Comparison of ENCODE assay signal across 14 cellular contexts in genomic region chr5:150945501-150945900, GRCh38. TPM values are rescaled to one million over a fixed set of nuclear protein-coding genes. Genes with fewer than 3 reads are reported as not detected.
A peak's percentile ranks its signal among the peaks of the same experiment; 100 is the strongest.
DNase-seq lines count a peak whose midpoint lies in the region; ATAC-seq, FAIRE-seq and TF ChIP-seq lines count a peak whose summit lies in the region.
"Had no signal": no experiment of that assay in that cellular context is flagged by ENCODE, and none has a peak within 500 bp of the region (broad histone marks: within the 10 kb centered on the region; RNA-seq: fewer than 3 reads in every experiment).

No MANE protein-coding gene starts in this region.

- H3K79me2 ChIP-seq in GM23248 (ENCODE audit: insufficient read depth) (no peaks in the 10 kb centered on the region), astrocyte (ENCODE audit: insufficient read depth, low read length) (peaks cover 2% of the 10 kb centered on the region)

- in situ Hi-C loops in GM23248 (cut with MboI) = no loop called here

- TF ChIP-seq POLR2A in GM18505 (IDR thresholded peaks at IDR 0.05; ENCODE audit: borderline replicate concordance, extremely low read depth, insufficient read depth, insufficient read length) = no peak

- H3K4me3 ChIP-seq in GM23248 (no peak overlapping the region), astrocyte (ENCODE audit: insufficient read depth, low read depth, low read length) (peak overlapping the region; percentile 77), skeletal muscle satellite cell (ENCODE audit: low read length) (peak overlapping the region; percentile 73)
- H3K4me3 ChIP-seq: SJCRH30 had no signal

- H3K27ac ChIP-seq in GM23248 = no peak overlapping the region
- peak overlapping the region; percentile 76 for H3K27ac ChIP-seq in astrocyte (ENCODE audit: low read depth, low read length)
- no peak overlapping the region for H3K27ac ChIP-seq in foreskin keratinocyte
- H3K27ac ChIP-seq in CD4-positive, alpha-beta T cell (ENCODE audit: low read depth, low read length) = no peak overlapping the region
- H3K27ac ChIP-seq: SJCRH30 had no signal

- H3K4me1 ChIP-seq in GM23248 (ENCODE audit: insufficient read depth) (no peaks in the 10 kb centered on the region), astrocyte (ENCODE audit: insufficient read depth, low read length) (no peaks in the 10 kb centered on the region), foreskin keratinocyte (peaks cover 7% of the 10 kb centered on the region), skeletal muscle satellite cell (ENCODE audit: control insufficient read depth, insufficient read depth, low read length) (no peaks in the 10 kb centered on the region)
- H3K4me1 ChIP-seq: SJCRH30 had no signal

- H3K9me3 ChIP-seq in GM23248 (ENCODE audit: low read depth) (peaks cover 5% of the 10 kb centered on the region), astrocyte (ENCODE audit: insufficient read depth, low read depth, low read length) (peaks cover 38% of the 10 kb centered on the region), skeletal muscle satellite cell (replicated peaks; ENCODE audit: low read length) (peaks cover 27% of the 10 kb centered on the region)
- peaks cover 53% of the 10 kb centered on the region for H3K9me3 ChIP-seq in CD4-positive, alpha-beta T cell (ENCODE audit: control insufficient read depth, low read length)

- intact Hi-C loops in CD4-positive, alpha-beta T cell (cut with DNase I, micrococcal nuclease) = no loop called here

- ATAC-seq in foreskin keratinocyte (peak; percentile 73), GM18519 (IDR thresholded peaks at IDR 0.05; ENCODE audit: low FRiP score, unreplicated experiment) (no peak), GM18505 (IDR thresholded peaks at IDR 0.05; ENCODE audit: unreplicated experiment) (no peak)
- no peak for ATAC-seq in CD4-positive, alpha-beta T cell (ENCODE audit: poor library complexity)
- ATAC-seq: naive thymus-derived CD4-positive, alpha-beta T cell had no signal

- H3K36me3 ChIP-seq in GM23248 (ENCODE audit: low read depth) = no peaks in the 10 kb centered on the region
- peaks cover 7% of the 10 kb centered on the region for H3K36me3 ChIP-seq in astrocyte (ENCODE audit: insufficient read depth, low read length)
- H3K36me3 ChIP-seq in skeletal muscle satellite cell (ENCODE audit: insufficient read depth, low read length) = no peaks in the 10 kb centered on the region
- H3K36me3 ChIP-seq: SJCRH30 had no signal

- no peaks in the 10 kb centered on the region for H3K4me1 Mint-ChIP-seq in astrocyte (ENCODE audit: low read depth, unreplicated experiment)
- H3K4me1 Mint-ChIP-seq in CD4-positive, alpha-beta T cell (ENCODE audit: low read depth) = peaks cover 5% of the 10 kb centered on the region
- H3K4me1 Mint-ChIP-seq: CD4-positive, CD25-positive, alpha-beta regulatory T cell had no signal

- peak; percentile 16 for DNase-seq in GM23248
- peak; percentile 63 for DNase-seq in astrocyte (ENCODE audit: low read depth)
- peak; percentile 61 to 84 for DNase-seq in foreskin keratinocyte
- DNase-seq in CD4-positive, alpha-beta T cell = no peak
- no peak for DNase-seq in cerebellar nuclear complex (lab: John Stamatoyannopoulos, UW)
- DNase-seq: activated naive CD8-positive, alpha-beta T cell treated with anti-CD3 and anti-CD28 coated beads, Interleukin-2, amount 10 ng/mL, durations not matched to agents 7 days and 5 days; CD4-positive, CD25-positive, alpha-beta regulatory T cell; naive thymus-derived CD4-positive, alpha-beta T cell; NCI-H1105 treated with DMSO at 0.1 percent for 48 hours; NCI-H524 treated with DMSO at 0.1 percent for 48 hours; SJCRH30 had no signal

- H3K9ac ChIP-seq in GM23248 = no peak overlapping the region
- no peak overlapping the region for H3K9ac ChIP-seq in astrocyte (ENCODE audit: low read length)
- no peak overlapping the region for H3K9ac ChIP-seq in skeletal muscle satellite cell (ENCODE audit: low read depth, low read length)

- H3K9me2 ChIP-seq in GM23248 (ENCODE audit: insufficient read depth) = no peaks in the 10 kb centered on the region

- H3K36me3 Mint-ChIP-seq in astrocyte (ENCODE audit: low read depth, unreplicated experiment) = no peaks in the 10 kb centered on the region
- H3K36me3 Mint-ChIP-seq in CD4-positive, alpha-beta T cell (ENCODE audit: low read depth) = peaks cover 28% of the 10 kb centered on the region

- H4K20me1 ChIP-seq in GM23248 (ENCODE audit: insufficient read depth) (no peaks in the 10 kb centered on the region), astrocyte (ENCODE audit: insufficient read depth, low read length) (no peaks in the 10 kb centered on the region)

- H2AFZ ChIP-seq in GM23248 (no peak overlapping the region), astrocyte (ENCODE audit: low read depth, low read length) (no peak overlapping the region)

- peaks cover 59% of the 10 kb centered on the region for H3K9me3 Mint-ChIP-seq in astrocyte (ENCODE audit: unreplicated experiment)
- H3K9me3 Mint-ChIP-seq in CD4-positive, alpha-beta T cell = peaks cover 23% of the 10 kb centered on the region

- CTCF ChIA-PET in CD4-positive, alpha-beta T cell (lab: Charles Lee) = no interaction called here

- H3K27me3 Mint-ChIP-seq in astrocyte (ENCODE audit: low read depth, unreplicated experiment) = no peaks in the 10 kb centered on the region
- peaks cover 41% of the 10 kb centered on the region for H3K27me3 Mint-ChIP-seq in CD4-positive, alpha-beta T cell

- no peak overlapping the region for H3K4me2 ChIP-seq in GM23248 (ENCODE audit: unreplicated experiment)
- peak overlapping the region; percentile 82 for H3K4me2 ChIP-seq in astrocyte (ENCODE audit: low read length)
- peak overlapping the region; percentile 73 for H3K4me2 ChIP-seq in skeletal muscle satellite cell (ENCODE audit: low read length)

- POLR2A ChIA-PET in CD4-positive, alpha-beta T cell (lab: Charles Lee) = no interaction called here

- H3F3A ChIP-seq in GM23248 (ENCODE audit: insufficient read depth) = peaks cover 5% of the 10 kb centered on the region; the same call in 1 of the 2 replicates

- TF ChIP-seq CTCF in astrocyte (IDR thresholded peaks at IDR 0.05; ENCODE audit: insufficient read depth, low read depth, low read length) (no peak), foreskin keratinocyte (conservative IDR thresholded peaks at IDR 0.05) (no peak)
- no peak for TF ChIP-seq CTCF in CD4-positive, alpha-beta T cell (IDR thresholded peaks at IDR 0.05)

- H3K27me3 ChIP-seq in GM23248 (replicated peaks; ENCODE audit: insufficient read depth) = no peaks in the 10 kb centered on the region
- no peaks in the 10 kb centered on the region for H3K27me3 ChIP-seq in astrocyte (ENCODE audit: insufficient read depth, low read length)
- H3K27me3 ChIP-seq in foreskin keratinocyte = no peaks in the 10 kb centered on the region
- no peaks in the 10 kb centered on the region for H3K27me3 ChIP-seq in skeletal muscle satellite cell (ENCODE audit: control insufficient read depth, insufficient read depth, low read length)
- H3K27me3 ChIP-seq in CD4-positive, alpha-beta T cell (ENCODE audit: control insufficient read depth, insufficient read depth, low read length) = no peaks in the 10 kb centered on the region
- H3K27me3 ChIP-seq: SJCRH30 had no signal

- no peak overlapping the region for H3K4me3 Mint-ChIP-seq in astrocyte (ENCODE audit: unreplicated experiment)
- H3K4me3 Mint-ChIP-seq in CD4-positive, alpha-beta T cell = no peak overlapping the region
- H3K4me3 Mint-ChIP-seq: activated naive CD8-positive, alpha-beta T cell treated with anti-CD3 and anti-CD28 coated beads, Interleukin-2, amount 10 ng/mL, durations not matched to agents 7 days and 5 days; CD4-positive, CD25-positive, alpha-beta regulatory T cell had no signal

- no peak for FAIRE-seq in astrocyte (lab: Jason Lieb, UNC)

- H3K27ac Mint-ChIP-seq in astrocyte (ENCODE audit: unreplicated experiment) = no peak overlapping the region
- no peak overlapping the region for H3K27ac Mint-ChIP-seq in CD4-positive, alpha-beta T cell
- H3K27ac Mint-ChIP-seq: activated naive CD8-positive, alpha-beta T cell treated with anti-CD3 and anti-CD28 coated beads, Interleukin-2, amount 10 ng/mL, durations not matched to agents 7 days and 5 days; naive thymus-derived CD4-positive, alpha-beta T cell had no signal

- 24 to 38% methylated on average over 1 of the region's 1 CpG for WGBS in GM23248 (ENCODE audit: low coverage in 1 of 2, low lambda C conversion rate in 2 of 2, missing lambda C conversion rate in 2 of 2), 2 experiments

RNA-seq across cellular contexts. Expression of gene ZNF300, which starts 40.7 kb away (rescaled TPM):
- 2.0 and 5.1 TPM in 2 replicates for total RNA-seq in GM23248 (2014; rRNA removed; shearing (Covaris generic))
- 2.9 and 3.0 TPM in 2 replicates for polyA plus RNA-seq in GM23248 (2016; fragmentation: Nextera tagmentation; extraction: Ambion mirVana)
- 7.7 and 9.2 TPM in 2 replicates for total RNA-seq in astrocyte
- 10.8 and 11.5 TPM in 2 replicates for total RNA-seq in foreskin keratinocyte
- 4.3 and 5.1 TPM in 2 replicates for polyA plus RNA-seq in foreskin keratinocyte
- 6.1 and 6.3 TPM in 2 replicates for total RNA-seq in skeletal muscle satellite cell (2012; rRNA removed)
- total RNA-seq in CD4-positive, alpha-beta T cell = 1 to 10 TPM; 3.0 to 3.7 TPM

Comparison
In these comparisons a context has a peak if more than half of its experiments do, and no peak if none do; other contexts are left out.
1. DNase-seq: peak in GM23248 (single experiment), astrocyte (single experiment) and foreskin keratinocyte (2 of 2); none in CD4-positive, alpha-beta T cell (0 of 10) and cerebellar nuclear complex (0 of 2).